1 cellular context compared by ENCODE assay signal in genomic region chr5:132754947-132755346, GRCh38.
TF ChIP-seq lines count a peak whose summit lies in the region.

No MANE protein-coding gene starts in this region.

TF ChIP-seq in HepG2, 621 proteins besides CTCF, POLR2A, EP300 and RAD21:
- peak; percentile 57 for TF ChIP-seq SMC3 (IDR thresholded peaks at IDR 0.05; ENCODE audit: low read length)
- TF ChIP-seq GPBP1L1 (CRISPR knock-in tag; IDR thresholded peaks at IDR 0.05), result no peak
- TF ChIP-seq STAG1 (CRISPR knock-in tag; IDR thresholded peaks at IDR 0.05), result peak; percentile 74
- TF ChIP-seq ZNF142 (CRISPR knock-in tag; IDR thresholded peaks at IDR 0.05), result no peak
TF ChIP-seq in HepG2: peak in this region for 2.
